ENCODE assay signal across 35 cellular contexts in the genomic region with DNA sequence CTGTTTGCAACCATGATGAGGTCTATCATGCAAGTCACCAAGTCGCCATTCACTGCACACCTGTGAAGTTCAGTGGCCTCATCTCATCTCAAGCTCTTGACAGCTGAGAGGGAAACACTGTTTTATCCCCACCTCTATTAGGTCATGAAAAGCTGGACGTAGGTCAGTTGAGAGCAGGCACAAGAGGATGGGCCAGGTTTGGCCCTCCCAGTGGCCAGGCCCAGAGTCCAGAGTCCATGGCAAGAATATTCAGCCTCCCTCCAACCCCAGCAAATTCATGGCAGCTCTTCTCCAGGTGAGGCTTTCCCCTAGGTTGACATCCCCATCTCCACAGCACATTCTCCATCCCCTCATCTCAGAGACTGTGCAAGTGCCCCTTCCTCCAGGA. TPM values are rescaled to one million over a fixed set of nuclear protein-coding genes. Genes with fewer than 3 reads are reported as not detected.
"Had no signal": no experiment of that assay in that cellular context is flagged by ENCODE, and none has a peak within 500 bp of the region (broad histone marks: within the 10 kb centered on the region; RNA-seq: fewer than 3 reads in every experiment).

No MANE protein-coding gene starts in this region.

- H3K4me1 ChIP-seq: adrenal gland, body of pancreas, esophagus muscularis mucosa, foreskin keratinocyte, gastrocnemius medialis had no signal

- H3K36me3 ChIP-seq: adrenal gland, esophagus muscularis mucosa, gastrocnemius medialis had no signal

- H3K27ac ChIP-seq: adrenal gland, body of pancreas, esophagus muscularis mucosa, foreskin keratinocyte, gastrocnemius medialis had no signal

- H3K27me3 ChIP-seq: body of pancreas, foreskin keratinocyte had no signal

- H3K4me3 ChIP-seq: adrenal gland, body of pancreas, esophagus muscularis mucosa, gastrocnemius medialis had no signal

- H3K9me3 ChIP-seq: adrenal gland, body of pancreas, gastrocnemius medialis had no signal

- FAIRE-seq: colon had no signal

- DNase-seq: activated CD4-positive, alpha-beta memory T cell treated with anti-CD3 and anti-CD28 coated beads for 36 hours; activated CD4-positive, alpha-beta T cell treated with anti-CD3 and anti-CD28 coated beads, Interleukin-2, amount 10 ng/mL, durations not matched to agents 24 days and 14 days; activated CD4-positive, CD25-positive, alpha-beta regulatory T cell; activated CD4-positive, CD25-positive, alpha-beta regulatory T cell treated with anti-CD3 and anti-CD28 coated beads, Interleukin-2, amount 50 U/mL, for 72 hours; activated CD8-positive, alpha-beta memory T cell treated with anti-CD3 and anti-CD28 coated beads, Interleukin-2, amount 10 ng/mL, durations not matched to agents 7 days and 5 days; activated CD8-positive, alpha-beta memory T cell treated with anti-CD3 and anti-CD28 coated beads, Interleukin-2, amount 50 U/mL, for 4 hours; activated CD8-positive, alpha-beta T cell treated with anti-CD3 and anti-CD28 coated beads, Interleukin-2, amount 10 ng/mL, durations not matched to agents 7 days and 5 days; activated effector memory CD4-positive, alpha-beta T cell treated with anti-CD3 and anti-CD28 coated beads, Interleukin-2, amount 50 U/mL, for 16 hours; activated naive CD8-positive, alpha-beta T cell treated with anti-CD3 and anti-CD28 coated beads for 36 hours; activated T-cell treated with anti-CD3 and anti-CD28 coated beads, Interleukin-2, amount 50 U/mL, for 1 hour; activated T-cell treated with anti-CD3 and anti-CD28 coated beads, Interleukin-2, amount 50 U/mL, for 48 hours; adrenal gland; amygdala; aorta; body of pancreas; caudate nucleus; cortex of kidney; effector CD4-positive, alpha-beta T cell; effector memory CD8-positive, alpha-beta T cell; erythroblast; foreskin keratinocyte; gastrocnemius medialis; T-helper 1 cell; T-helper 17 cell; T1000 had no signal

- ATAC-seq: activated CD4-positive, alpha-beta T cell treated with anti-CD3 and anti-CD28 coated beads for 36 hours; activated CD8-positive, alpha-beta memory T cell treated with anti-CD3 and anti-CD28 coated beads, Interleukin-2, amount 10 ng/mL, durations not matched to agents 7 days and 5 days; activated CD8-positive, alpha-beta T cell treated with anti-CD3 and anti-CD28 coated beads, Interleukin-2, amount 10 ng/mL, durations not matched to agents 7 days and 5 days; activated naive CD8-positive, alpha-beta T cell treated with anti-CD3 and anti-CD28 coated beads, Interleukin-2, amount 50 U/mL, for 24 hours; body of pancreas; effector memory CD8-positive, alpha-beta T cell; foreskin keratinocyte; gastrocnemius medialis; T-helper 17 cell had no signal

RNA-seq across cellular contexts. Expression of gene ISX, which starts 22.0 kb away (rescaled TPM):
- total RNA-seq: activated CD4-positive, alpha-beta memory T cell treated with anti-CD3 and anti-CD28 coated beads for 36 hours; activated CD4-positive, alpha-beta T cell treated with anti-CD3 and anti-CD28 coated beads for 36 hours; activated CD4-positive, alpha-beta T cell treated with anti-CD3 and anti-CD28 coated beads, Interleukin-2, amount 10 ng/mL, durations not matched to agents 24 days and 14 days; activated CD8-positive, alpha-beta memory T cell treated with anti-CD3 and anti-CD28 coated beads for 36 hours; activated CD8-positive, alpha-beta memory T cell treated with anti-CD3 and anti-CD28 coated beads, Interleukin-2, amount 10 ng/mL, durations not matched to agents 7 days and 5 days; activated CD8-positive, alpha-beta T cell treated with anti-CD3 and anti-CD28 coated beads, Interleukin-2, amount 10 ng/mL, durations not matched to agents 7 days and 5 days; activated naive CD4-positive, alpha-beta T cell treated with anti-CD3 and anti-CD28 coated beads for 36 hours; activated naive CD8-positive, alpha-beta T cell treated with anti-CD3 and anti-CD28 coated beads for 36 hours; activated T-helper 1 cell treated with anti-CD3 and anti-CD28 coated beads, Interleukin-12 subunit alpha, Interleukin-12 subunit beta, Interleukin-2, Interleukin-4 antibody, amounts not matched to agents 30 ng/mL and 10 ng/mL and 1 ng/mL, durations not matched to agents 14 hours and 24 hours and 36 hours; activated T-helper 2 cell treated with anti-CD3 and anti-CD28 coated beads, Interferon-gamma antibody, Interleukin-2, Interleukin-4, amounts not matched to agents 10 μg/mL and 5 μg/mL and 100 μg/mL, durations not matched to agents 14 hours and 24 hours and 36 hours; aorta; chondrocyte; dermis blood vessel endothelial cell; esophagus muscularis mucosa; foreskin keratinocyte; T-helper 17 cell had no signal
- polyA plus RNA-seq: adrenal gland, foreskin keratinocyte had no signal
